In the genomic region with DNA sequence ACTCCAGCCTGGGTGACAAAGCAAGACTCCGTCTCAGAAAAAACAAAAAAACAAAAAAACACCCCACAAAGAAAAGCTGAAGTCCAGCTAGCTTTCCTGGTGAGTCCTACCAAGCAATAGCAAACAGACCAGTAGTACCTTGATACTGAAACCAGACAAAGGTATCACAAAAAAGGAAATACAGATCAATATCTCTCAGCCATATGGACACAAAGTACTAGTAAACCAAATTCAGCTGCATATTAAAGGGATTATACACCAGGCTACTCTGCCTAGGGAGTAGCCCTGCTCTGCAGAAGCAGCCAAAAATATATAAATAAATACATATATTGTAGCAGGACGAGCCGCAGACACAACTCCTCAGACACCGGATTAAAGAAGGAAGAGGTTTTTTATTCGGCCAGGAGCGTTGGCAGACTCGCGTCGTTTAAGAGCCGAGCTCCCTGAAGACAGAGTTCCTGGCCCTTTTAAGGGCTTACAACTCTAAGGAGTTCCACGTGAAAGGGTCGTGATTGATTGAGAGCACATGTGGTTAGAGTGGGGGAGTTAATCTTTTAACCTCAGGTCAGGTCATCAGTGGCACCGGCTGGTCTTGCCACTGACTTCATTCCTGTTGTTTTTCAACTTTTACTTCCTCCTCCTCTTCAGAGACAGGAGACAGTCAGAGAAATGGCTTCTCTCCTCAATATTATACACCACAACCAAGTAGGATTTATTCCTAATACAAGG, we compare ENCODE assay signal across 1 cellular context.
TF ChIP-seq lines count a peak whose summit lies in the region.

No MANE protein-coding gene starts in this region.

TF ChIP-seq in IMR-90, 13 proteins besides CTCF, POLR2A, EP300 and RAD21:
- TF ChIP-seq MAZ (IDR thresholded peaks at IDR 0.05; ENCODE audit: borderline replicate concordance, low read depth, low read length) (no peak), RCOR1 (IDR thresholded peaks at IDR 0.05; ENCODE audit: insufficient replicate concordance, low read length) (no peak), MXI1 (IDR thresholded peaks at IDR 0.05; ENCODE audit: borderline replicate concordance, low read depth, low read length) (no peak)
